12 cellular contexts compared by ENCODE assay signal in the genomic region with DNA sequence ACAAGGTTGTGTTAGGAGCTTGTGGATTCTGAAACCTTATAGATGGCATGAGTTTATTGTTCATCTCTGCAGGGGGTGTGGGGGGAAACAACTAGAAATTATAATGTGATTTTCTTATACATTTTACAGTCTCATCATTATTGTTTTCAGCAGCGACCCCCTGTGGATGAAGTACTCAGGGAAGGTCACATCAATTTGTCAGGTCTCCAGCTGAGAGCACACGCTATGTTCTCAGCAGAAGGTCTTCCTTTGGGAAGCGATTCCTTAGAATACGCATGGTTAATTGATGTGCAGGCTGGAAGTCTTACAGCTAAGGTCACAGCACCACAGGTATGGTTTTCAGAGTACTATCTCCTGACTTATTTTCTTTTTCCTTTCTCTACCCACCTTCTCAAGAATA.
DNase-seq lines count a peak whose midpoint lies in the region; ATAC-seq, FAIRE-seq and TF ChIP-seq lines count a peak whose summit lies in the region.
"Had no signal": no experiment of that assay in that cellular context is flagged by ENCODE, and none has a peak within 500 bp of the region (broad histone marks: within the 10 kb centered on the region; RNA-seq: fewer than 3 reads in every experiment).

No MANE protein-coding gene starts in this region.

- no TSS peak for BruUV-seq in GM12878 (replicated peaks; lab: Mats Ljungman, UMichigan)

- TF ChIP-seq RAD21 in GM12878 (IDR thresholded peaks at IDR 0.05; ENCODE audit: insufficient read depth, low read depth, low read length), result 0 out of 2 replicates have a peak, but pooled peaks have one; percentile 12

- peak; percentile 15 for DNase-seq in activated CD8-positive, alpha-beta memory T cell treated with anti-CD3 and anti-CD28 coated beads, Interleukin-2, amount 50 U/mL, for 4 hours
- no peak for DNase-seq in activated CD8-positive, alpha-beta memory T cell treated with anti-CD3 and anti-CD28 coated beads, Interleukin-2, amount 50 U/mL, for 48 hours
- DNase-seq in GM12878 (ENCODE audit: low read depth, low spot score) (no peak), non-pigmented ciliary epithelial cell (ENCODE audit: low read depth) (peak; percentile 1), LoVo (ENCODE audit: low spot score) (no peak)
- DNase-seq: CD4-positive, alpha-beta memory T cell; NCI-H2029 treated with DMSO at 0.1 percent for 48 hours had no signal

- 73% methylated on average over 4 of the region's 4 CpGs for WGBS in GM12878 (ENCODE audit: insufficient coverage, insufficient replicate concordance, low lambda C conversion rate, missing lambda C conversion rate)

- CTCF ChIA-PET in GM12878 (lab: Yijun Ruan, JAX), result interaction anchor here (0.7 kb wide), 1 partner anchor 64 kb away, joined by 3 read pairs; no protein-coding TSS in a partner anchor

- no peaks in the 10 kb centered on the region for H3K4me1 ChIP-seq in GM12878 (ENCODE audit: control insufficient read depth, insufficient read depth, low read length)
- H3K4me1 ChIP-seq: esophagus muscularis mucosa had no signal

- no peak overlapping the region for H2AFZ ChIP-seq in GM12878 (ENCODE audit: control insufficient read depth, low read depth, low read length)

- H3K27ac ChIP-seq in GM12878 (ENCODE audit: control insufficient read depth, insufficient read depth), result no peak overlapping the region
- H3K27ac ChIP-seq: esophagus muscularis mucosa had no signal

- no peaks in the 10 kb centered on the region for H3K79me2 ChIP-seq in GM12878 (ENCODE audit: control insufficient read depth, insufficient read depth, low read length)

- no peak overlapping the region for H3K9ac ChIP-seq in GM12878 (ENCODE audit: control insufficient read depth, insufficient read depth, low read length)

- no peak for TF ChIP-seq EP300 in GM12878 (IDR thresholded peaks at IDR 0.05; ENCODE audit: borderline replicate concordance in 1 of 2, control insufficient read depth in 1 of 2, low read depth in 2 of 2, low read length in 2 of 2)

- H3K27me3 ChIP-seq in GM12878 (replicated peaks in 1 of 2; ENCODE audit: control insufficient read depth in 2 of 2, insufficient read depth in 2 of 2, low read length in 1 of 2), result no peaks in the 10 kb centered on the region
- H3K27me3 ChIP-seq: esophagus muscularis mucosa had no signal

- in situ Hi-C loops in GM12878 (cut with MboI), result no loop called here

- H3K9me3 ChIP-seq in GM12878 (replicated peaks; ENCODE audit: control insufficient read depth, insufficient read depth, low read length), result no peaks in the 10 kb centered on the region
- H3K9me3 ChIP-seq: esophagus muscularis mucosa had no signal

- FAIRE-seq in GM12878 (lab: Jason Lieb, UNC), result no peak

- POLR2A ChIA-PET in GM12878 (lab: Charles Lee), result no interaction called here

- intact Hi-C loops in GM12878 (cut with micrococcal nuclease; ENCODE audit: unreplicated experiment), result no loop called here

- no peaks in the 10 kb centered on the region for H4K20me1 ChIP-seq in GM12878 (ENCODE audit: control insufficient read depth, insufficient read depth)

- no peak for TF ChIP-seq POLR2A in GM12878 (IDR thresholded peaks at IDR 0.05; ENCODE audit: low read depth, low read length)

- no peak overlapping the region for H3K4me3 ChIP-seq in GM12878
- H3K4me3 ChIP-seq: esophagus muscularis mucosa had no signal

- RAD21 ChIA-PET in GM12878 (lab: Charles Lee; ENCODE audit: unreplicated experiment), result no interaction called here

- SMC1A ChIA-PET in GM12878 (lab: Charles Lee; ENCODE audit: uncharacterized antibody, unreplicated experiment), result no interaction called here

- H3K36me3 ChIP-seq in GM12878 (ENCODE audit: control insufficient read depth in 2 of 2, insufficient read depth in 2 of 2, low read length in 1 of 2), result 0 out of 4 replicates have a peak, but pooled peaks cover 0 to 3% of the 10 kb centered on the region in 2 experiments

- peak; percentile 20; the same call in 1 of the 2 replicates for TF ChIP-seq CTCF in LNCAP (IDR thresholded peaks at IDR 0.05)
- TF ChIP-seq CTCF in GM12878 (IDR thresholded peaks at IDR 0.05 in 2 of 3, conservative IDR thresholded peaks at IDR 0.05 in 1 of 3; ENCODE audit: control insufficient read depth in 2 of 3, extremely low read depth in 1 of 3, insufficient read depth in 1 of 3, low read depth in 3 of 3, low read length in 3 of 3), result 0 out of 6 replicates have a peak, but pooled peaks of 1 of the 3 experiments have one; percentile 6

- no peak for ATAC-seq in GM12878
- no peak for ATAC-seq in HG02588 (IDR thresholded peaks at IDR 0.05; ENCODE audit: unreplicated experiment)
- no peak for ATAC-seq in GM21737 (IDR thresholded peaks at IDR 0.05; ENCODE audit: unreplicated experiment)
- ATAC-seq: naive thymus-derived CD4-positive, alpha-beta T cell had no signal

- no peak overlapping the region for H3K4me2 ChIP-seq in GM12878 (ENCODE audit: control insufficient read depth, insufficient read depth)

TF ChIP-seq in GM12878, 131 proteins besides CTCF, POLR2A, EP300 and RAD21 (continues in another document):
- TF ChIP-seq, protein P1, sequence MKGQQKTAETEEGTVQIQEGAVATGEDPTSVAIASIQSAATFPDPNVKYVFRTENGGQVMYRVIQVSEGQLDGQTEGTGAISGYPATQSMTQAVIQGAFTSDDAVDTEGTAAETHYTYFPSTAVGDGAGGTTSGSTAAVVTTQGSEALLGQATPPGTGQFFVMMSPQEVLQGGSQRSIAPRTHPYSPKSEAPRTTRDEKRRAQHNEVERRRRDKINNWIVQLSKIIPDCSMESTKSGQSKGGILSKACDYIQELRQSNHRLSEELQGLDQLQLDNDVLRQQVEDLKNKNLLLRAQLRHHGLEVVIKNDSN (IDR thresholded peaks at IDR 0.05; ENCODE audit: borderline replicate concordance, extremely low read length, insufficient read depth, low read depth, low read length), result no peak
- TF ChIP-seq, protein P2, sequence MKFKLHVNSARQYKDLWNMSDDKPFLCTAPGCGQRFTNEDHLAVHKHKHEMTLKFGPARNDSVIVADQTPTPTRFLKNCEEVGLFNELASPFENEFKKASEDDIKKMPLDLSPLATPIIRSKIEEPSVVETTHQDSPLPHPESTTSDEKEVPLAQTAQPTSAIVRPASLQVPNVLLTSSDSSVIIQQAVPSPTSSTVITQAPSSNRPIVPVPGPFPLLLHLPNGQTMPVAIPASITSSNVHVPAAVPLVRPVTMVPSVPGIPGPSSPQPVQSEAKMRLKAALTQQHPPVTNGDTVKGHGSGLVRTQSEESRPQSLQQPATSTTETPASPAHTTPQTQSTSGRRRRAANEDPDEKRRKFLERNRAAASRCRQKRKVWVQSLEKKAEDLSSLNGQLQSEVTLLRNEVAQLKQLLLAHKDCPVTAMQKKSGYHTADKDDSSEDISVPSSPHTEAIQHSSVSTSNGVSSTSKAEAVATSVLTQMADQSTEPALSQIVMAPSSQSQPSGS (IDR thresholded peaks at IDR 0.05; ENCODE audit: low read length), result no peak
- TF ChIP-seq, protein P3, sequence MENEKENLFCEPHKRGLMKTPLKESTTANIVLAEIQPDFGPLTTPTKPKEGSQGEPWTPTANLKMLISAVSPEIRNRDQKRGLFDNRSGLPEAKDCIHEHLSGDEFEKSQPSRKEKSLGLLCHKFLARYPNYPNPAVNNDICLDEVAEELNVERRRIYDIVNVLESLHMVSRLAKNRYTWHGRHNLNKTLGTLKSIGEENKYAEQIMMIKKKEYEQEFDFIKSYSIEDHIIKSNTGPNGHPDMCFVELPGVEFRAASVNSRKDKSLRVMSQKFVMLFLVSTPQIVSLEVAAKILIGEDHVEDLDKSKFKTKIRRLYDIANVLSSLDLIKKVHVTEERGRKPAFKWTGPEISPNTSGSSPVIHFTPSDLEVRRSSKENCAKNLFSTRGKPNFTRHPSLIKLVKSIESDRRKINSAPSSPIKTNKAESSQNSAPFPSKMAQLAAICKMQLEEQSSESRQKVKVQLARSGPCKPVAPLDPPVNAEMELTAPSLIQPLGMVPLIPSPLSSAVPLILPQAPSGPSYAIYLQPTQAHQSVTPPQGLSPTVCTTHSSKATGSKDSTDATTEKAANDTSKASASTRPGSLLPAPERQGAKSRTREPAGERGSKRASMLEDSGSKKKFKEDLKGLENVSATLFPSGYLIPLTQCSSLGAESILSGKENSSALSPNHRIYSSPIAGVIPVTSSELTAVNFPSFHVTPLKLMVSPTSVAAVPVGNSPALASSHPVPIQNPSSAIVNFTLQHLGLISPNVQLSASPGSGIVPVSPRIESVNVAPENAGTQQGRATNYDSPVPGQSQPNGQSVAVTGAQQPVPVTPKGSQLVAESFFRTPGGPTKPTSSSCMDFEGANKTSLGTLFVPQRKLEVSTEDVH (IDR thresholded peaks at IDR 0.05; ENCODE audit: low read depth, partially characterized antibody), result no peak
- TF ChIP-seq BCL11A (IDR thresholded peaks at IDR 0.05; ENCODE audit: low read depth, low read length) (no peak), NFIC (IDR thresholded peaks at IDR 0.05; ENCODE audit: low read depth, low read length) (no peak), RFX5 (IDR thresholded peaks at IDR 0.05; ENCODE audit: low read depth, low read length) (no peak), ASH2L (IDR thresholded peaks at IDR 0.05; ENCODE audit: borderline replicate concordance, low read depth) (no peak), NR2F1 (conservative IDR thresholded peaks at IDR 0.05) (no peak), TARDBP (IDR thresholded peaks at IDR 0.05; ENCODE audit: borderline replicate concordance) (no peak)
- TF ChIP-seq, protein P4, sequence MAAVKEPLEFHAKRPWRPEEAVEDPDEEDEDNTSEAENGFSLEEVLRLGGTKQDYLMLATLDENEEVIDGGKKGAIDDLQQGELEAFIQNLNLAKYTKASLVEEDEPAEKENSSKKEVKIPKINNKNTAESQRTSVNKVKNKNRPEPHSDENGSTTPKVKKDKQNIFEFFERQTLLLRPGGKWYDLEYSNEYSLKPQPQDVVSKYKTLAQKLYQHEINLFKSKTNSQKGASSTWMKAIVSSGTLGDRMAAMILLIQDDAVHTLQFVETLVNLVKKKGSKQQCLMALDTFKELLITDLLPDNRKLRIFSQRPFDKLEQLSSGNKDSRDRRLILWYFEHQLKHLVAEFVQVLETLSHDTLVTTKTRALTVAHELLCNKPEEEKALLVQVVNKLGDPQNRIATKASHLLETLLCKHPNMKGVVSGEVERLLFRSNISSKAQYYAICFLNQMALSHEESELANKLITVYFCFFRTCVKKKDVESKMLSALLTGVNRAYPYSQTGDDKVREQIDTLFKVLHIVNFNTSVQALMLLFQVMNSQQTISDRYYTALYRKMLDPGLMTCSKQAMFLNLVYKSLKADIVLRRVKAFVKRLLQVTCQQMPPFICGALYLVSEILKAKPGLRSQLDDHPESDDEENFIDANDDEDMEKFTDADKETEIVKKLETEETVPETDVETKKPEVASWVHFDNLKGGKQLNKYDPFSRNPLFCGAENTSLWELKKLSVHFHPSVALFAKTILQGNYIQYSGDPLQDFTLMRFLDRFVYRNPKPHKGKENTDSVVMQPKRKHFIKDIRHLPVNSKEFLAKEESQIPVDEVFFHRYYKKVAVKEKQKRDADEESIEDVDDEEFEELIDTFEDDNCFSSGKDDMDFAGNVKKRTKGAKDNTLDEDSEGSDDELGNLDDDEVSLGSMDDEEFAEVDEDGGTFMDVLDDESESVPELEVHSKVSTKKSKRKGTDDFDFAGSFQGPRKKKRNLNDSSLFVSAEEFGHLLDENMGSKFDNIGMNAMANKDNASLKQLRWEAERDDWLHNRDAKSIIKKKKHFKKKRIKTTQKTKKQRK (IDR thresholded peaks at IDR 0.05; ENCODE audit: low read depth, low read length), result no peak

Comparison
In these comparisons a context has a peak if more than half of its experiments do, and no peak if none do; other contexts are left out.
1. DNase-seq: peak in activated CD8-positive, alpha-beta memory T cell treated with anti-CD3 and anti-CD28 coated beads, Interleukin-2, amount 50 U/mL, for 4 hours (single experiment) and non-pigmented ciliary epithelial cell (single experiment); none in activated CD8-positive, alpha-beta memory T cell treated with anti-CD3 and anti-CD28 coated beads, Interleukin-2, amount 50 U/mL, for 48 hours (single experiment), GM12878 (single experiment) and LoVo (single experiment).